ENCODE assay signal across 13 cellular contexts in the genomic region with DNA sequence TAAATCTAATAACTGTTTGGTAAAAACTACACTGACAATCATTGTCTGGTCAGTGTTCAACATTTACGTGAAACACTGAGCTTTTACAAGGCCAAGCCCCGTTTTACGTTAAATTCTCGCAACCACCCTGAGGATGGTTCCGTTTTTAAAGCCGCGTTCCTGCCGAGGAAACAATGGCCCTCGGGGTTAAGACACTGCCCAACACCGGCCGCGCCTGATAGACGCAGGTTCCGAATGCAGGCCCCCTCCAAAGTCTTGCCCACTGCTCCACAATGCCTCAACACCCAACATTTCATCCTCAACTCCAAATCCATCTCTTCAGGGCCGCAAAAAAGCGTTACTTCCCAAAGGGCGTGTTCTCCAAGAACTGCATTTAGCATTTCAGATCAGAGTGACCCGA. TPM values are rescaled to one million over a fixed set of nuclear protein-coding genes. Genes with fewer than 3 reads are reported as not detected.
A peak's percentile ranks its signal among the peaks of the same experiment; 100 is the strongest.
DNase-seq lines count a peak whose midpoint lies in the region; ATAC-seq, FAIRE-seq and TF ChIP-seq lines count a peak whose summit lies in the region.
"Had no signal": no experiment of that assay in that cellular context is flagged by ENCODE, and none has a peak within 500 bp of the region (broad histone marks: within the 10 kb centered on the region; RNA-seq: fewer than 3 reads in every experiment).

No MANE protein-coding gene starts in this region.

- peak overlapping the region; percentile 41 for H3K4me3 Mint-ChIP-seq in activated CD4-positive, alpha-beta T cell treated with anti-CD3 and anti-CD28 coated beads, Interleukin-2, amount 10 ng/mL, durations not matched to agents 24 days and 14 days
- no peak overlapping the region for H3K4me3 Mint-ChIP-seq in stimulated activated naive B cell treated with anti-CD40 and anti-IgM and Interleukin-4, amounts not matched to agents 10 μg/mL and 1 μg/mL and 100 μg/mL, for 72 hours

- FAIRE-seq in keratinocyte (lab: Jason Lieb, UNC) = no peak

- peaks cover 40% of the 10 kb centered on the region for H3K79me2 ChIP-seq in keratinocyte (ENCODE audit: control insufficient read depth, insufficient read depth, low read length)

- peaks cover 11 to 13% of the 10 kb centered on the region in 2 donors for H3K36me3 ChIP-seq in ascending aorta
- H3K36me3 ChIP-seq in keratinocyte (ENCODE audit: control insufficient read depth in 2 of 2, extremely low read depth in 1 of 2, insufficient read depth in 2 of 2, low read length in 2 of 2) = peaks cover 2 to 6% of the 10 kb centered on the region in 2 experiments
- H3K36me3 ChIP-seq in suprapubic skin = peaks cover 13% of the 10 kb centered on the region

- no peaks in the 10 kb centered on the region for H3K9me3 Mint-ChIP-seq in activated CD4-positive, alpha-beta T cell treated with anti-CD3 and anti-CD28 coated beads, Interleukin-2, amount 10 ng/mL, durations not matched to agents 24 days and 14 days
- H3K9me3 Mint-ChIP-seq in stimulated activated naive B cell treated with anti-CD40 and anti-IgM and Interleukin-4, amounts not matched to agents 10 μg/mL and 1 μg/mL and 100 μg/mL, for 72 hours = no peaks in the 10 kb centered on the region

- H3K27ac ChIP-seq in ascending aorta (no peak overlapping the region), keratinocyte (ENCODE audit: control insufficient read depth, insufficient read depth, low read length) (no peak overlapping the region), suprapubic skin (no peak overlapping the region)
- H3K27ac ChIP-seq: thyroid gland had no signal

- no peak for DNase-seq in activated CD4-positive, alpha-beta T cell treated with anti-CD3 and anti-CD28 coated beads, Interleukin-2, amount 10 ng/mL, durations not matched to agents 24 days and 14 days
- DNase-seq in activated CD4-positive, alpha-beta T cell treated with anti-CD3 and anti-CD28 coated beads for 48 hours = no peak
- DNase-seq in ascending aorta (ENCODE audit: low spot score in 2 of 2) = no peak
- DNase-seq in keratinocyte (ENCODE audit: low read depth, low spot score) = no peak
- DNase-seq in suprapubic skin (ENCODE audit: low spot score in 2 of 2) = no peak
- no peak for DNase-seq in stimulated activated naive B cell treated with anti-CD40 and anti-IgM and Interleukin-4, amounts not matched to agents 10 μg/mL and 1 μg/mL and 100 μg/mL, for 72 hours
- DNase-seq in NCI-H1417 (lab: John Stamatoyannopoulos, UW) = no peak
- DNase-seq in GM19240 (ENCODE audit: insufficient read length, low spot score) = no peak
- DNase-seq: GF-D8, midbrain, NCI-H1694 treated with DMSO at 0.1 percent for 48 hours, Right ventricle myocardium superior, thyroid gland had no signal

- H3K27me3 Mint-ChIP-seq in activated CD4-positive, alpha-beta T cell treated with anti-CD3 and anti-CD28 coated beads, Interleukin-2, amount 10 ng/mL, durations not matched to agents 24 days and 14 days = peaks cover 13% of the 10 kb centered on the region
- peaks cover 10 to 23% of the 10 kb centered on the region in 2 donors for H3K27me3 Mint-ChIP-seq in stimulated activated naive B cell treated with anti-CD40 and anti-IgM and Interleukin-4, amounts not matched to agents 10 μg/mL and 1 μg/mL and 100 μg/mL, for 72 hours

- 64% methylated on average over 18 of the region's 18 CpGs for WGBS in suprapubic skin

- H3K4me1 ChIP-seq in ascending aorta (peaks cover 9 to 12% of the 10 kb centered on the region in 2 donors), keratinocyte (ENCODE audit: control insufficient read depth, extremely low read depth, insufficient read depth, low read length) (peaks cover 11% of the 10 kb centered on the region), suprapubic skin (peaks cover 22% of the 10 kb centered on the region)

- peaks cover 25% of the 10 kb centered on the region for H3K36me3 Mint-ChIP-seq in activated CD4-positive, alpha-beta T cell treated with anti-CD3 and anti-CD28 coated beads, Interleukin-2, amount 10 ng/mL, durations not matched to agents 24 days and 14 days (ENCODE audit: low read depth)
- H3K36me3 Mint-ChIP-seq in stimulated activated naive B cell treated with anti-CD40 and anti-IgM and Interleukin-4, amounts not matched to agents 10 μg/mL and 1 μg/mL and 100 μg/mL, for 72 hours = peaks cover 9 to 18% of the 10 kb centered on the region in 2 donors

- no peak for TF ChIP-seq POLR2A in suprapubic skin (IDR thresholded peaks at IDR 0.05)

- TF ChIP-seq EP300 in suprapubic skin (IDR thresholded peaks at IDR 0.05) = no peak

- H3K9me1 ChIP-seq in keratinocyte (ENCODE audit: control insufficient read depth, extremely low read depth, insufficient read depth, low read length) = no peaks in the 10 kb centered on the region

- peak overlapping the region; percentile 79 for H3K4me2 ChIP-seq in keratinocyte (ENCODE audit: control insufficient read depth, extremely low read depth, insufficient read depth, low read depth, low read length)

- H3K9me3 ChIP-seq in ascending aorta (no peaks in the 10 kb centered on the region), keratinocyte (ENCODE audit: control insufficient read depth, low read depth, low read length) (no peaks in the 10 kb centered on the region), suprapubic skin (no peaks in the 10 kb centered on the region)
- H3K9me3 ChIP-seq: thyroid gland had no signal

- H3K4me1 Mint-ChIP-seq in activated CD4-positive, alpha-beta T cell treated with anti-CD3 and anti-CD28 coated beads, Interleukin-2, amount 10 ng/mL, durations not matched to agents 24 days and 14 days = peaks cover 13% of the 10 kb centered on the region
- H3K4me1 Mint-ChIP-seq in stimulated activated naive B cell treated with anti-CD40 and anti-IgM and Interleukin-4, amounts not matched to agents 10 μg/mL and 1 μg/mL and 100 μg/mL, for 72 hours = peaks cover 0 to 8% of the 10 kb centered on the region in 2 donors

- H4K20me1 ChIP-seq in keratinocyte (ENCODE audit: control insufficient read depth, extremely low read depth, insufficient read depth, low read length) = no peaks in the 10 kb centered on the region

- TF ChIP-seq CTCF in ascending aorta (IDR thresholded peaks at IDR 0.05) = no peak
- TF ChIP-seq CTCF in keratinocyte (optimal IDR thresholded peaks at IDR 0.05 in 1 of 3, IDR thresholded peaks at IDR 0.05 in 1 of 3, conservative IDR thresholded peaks at IDR 0.05 in 1 of 3; ENCODE audit: extremely low read depth in 1 of 3, insufficient read depth in 2 of 3, low read length in 3 of 3) = no peak
- no peak for TF ChIP-seq CTCF in suprapubic skin (IDR thresholded peaks at IDR 0.05)

- no peaks in the 10 kb centered on the region for H3K27me3 ChIP-seq in ascending aorta
- H3K27me3 ChIP-seq in keratinocyte (ENCODE audit: control insufficient read depth, extremely low read depth, insufficient read depth, low read length) = no peaks in the 10 kb centered on the region
- no peaks in the 10 kb centered on the region for H3K27me3 ChIP-seq in suprapubic skin
- H3K27me3 ChIP-seq: thyroid gland had no signal

- H2AFZ ChIP-seq in keratinocyte (ENCODE audit: control insufficient read depth, low read length) = peak overlapping the region; percentile 79

- dilution Hi-C loops in keratinocyte (cut with MboI; ENCODE audit: extremely low pct_ligation_motif_present, low sequenced_read_pairs) = no loop called here

- no peak overlapping the region for H3K27ac Mint-ChIP-seq in activated CD4-positive, alpha-beta T cell treated with anti-CD3 and anti-CD28 coated beads, Interleukin-2, amount 10 ng/mL, durations not matched to agents 24 days and 14 days
- no peak overlapping the region for H3K27ac Mint-ChIP-seq in stimulated activated naive B cell treated with anti-CD40 and anti-IgM and Interleukin-4, amounts not matched to agents 10 μg/mL and 1 μg/mL and 100 μg/mL, for 72 hours

- no peak overlapping the region for H3K9ac ChIP-seq in keratinocyte (ENCODE audit: control insufficient read depth, extremely low read depth, insufficient read depth, low read length)

- no peak for ATAC-seq in stimulated activated naive B cell treated with anti-CD40 and anti-IgM and Interleukin-4, amounts not matched to agents 10 μg/mL and 1 μg/mL and 100 μg/mL, for 72 hours (replicated peaks)

- H3K4me3 ChIP-seq in ascending aorta (peak overlapping the region; percentile 80 to 81), keratinocyte (ENCODE audit: control insufficient read depth in 2 of 3, extremely low read depth in 1 of 3, insufficient read depth in 2 of 3, low read depth in 1 of 3, low read length in 3 of 3) (no peak overlapping the region), suprapubic skin (peak overlapping the region; percentile 88)

- intact Hi-C loops in activated CD4-positive, alpha-beta T cell treated with anti-CD3 and anti-CD28 coated beads, Interleukin-2, amount 10 ng/mL, durations not matched to agents 24 days and 14 days (cut with micrococcal nuclease) = loop anchor here (1.0 to 10.0 kb wide), 8 partner anchors 85 to 1050 kb away; partner anchors contain the start of genes AMDHD1, CCDC38, ELK3 and FGD6
- intact Hi-C loops in ascending aorta (cut with DNase I) = no loop called here

RNA-seq across cellular contexts. Expression of gene SNRPF, which starts 1.0 kb away (rescaled TPM):
- total RNA-seq in activated CD4-positive, alpha-beta T cell treated with anti-CD3 and anti-CD28 coated beads, Interleukin-2, amount 10 ng/mL, durations not matched to agents 24 days and 14 days = 64.3 and 68.8 TPM in 2 replicates
- total RNA-seq in ascending aorta (not detected), suprapubic skin (10 to 100 TPM in 1 of 4 donors, 1 to 10 TPM in 3; 3.7 to 10.1 (median 7.6) TPM)
- 17.2 to 46.0 TPM (median 34.7 TPM) in 3 replicates for polyA plus RNA-seq in keratinocyte
- 35.8 TPM for polyA plus RNA-seq in keratinocyte (2011; ENCODE audit: low read depth)
- polyA plus RNA-seq in keratinocyte (2011; cell fraction: cytosol; rRNA removed) = 14.6 and 14.7 TPM in 2 replicates
- polyA plus RNA-seq in keratinocyte (2011; cell fraction: nucleus; rRNA removed) = 5.8 and 10.9 TPM in 2 replicates
- polyA plus RNA-seq in keratinocyte (2012; ENCODE audit: low replicate concordance) = 28.1 and 72.5 TPM in 2 replicates
- 2.7 to 9.1 TPM (median 8.2 TPM) in 3 replicates for polyA minus RNA-seq in keratinocyte
- 10.9 TPM for polyA minus RNA-seq in keratinocyte (2011; cell fraction: cytosol; rRNA and poly(A)+ RNA removed)
- 1.3 and 2.3 TPM in 2 replicates for polyA minus RNA-seq in keratinocyte (2011; cell fraction: nucleus; rRNA and poly(A)+ RNA removed)

Comparison
In these comparisons a context has a peak if more than half of its experiments do, and no peak if none do; other contexts are left out.
1. H3K4me3 ChIP-seq: peak in ascending aorta (2 of 2) and suprapubic skin (single experiment); none in keratinocyte (0 of 3).